Comparison of ENCODE assay signal across 1 cellular context in genomic region chr2:16397681-16398475, GRCh38.
TF ChIP-seq lines count a peak whose summit lies in the region.

No MANE protein-coding gene starts in this region.

TF ChIP-seq in IMR-90, 13 proteins besides CTCF, POLR2A, EP300 and RAD21 (continued from another document):
- no peak for TF ChIP-seq RCOR1 (IDR thresholded peaks at IDR 0.05; ENCODE audit: insufficient replicate concordance, low read length)
- TF ChIP-seq, protein P1, sequence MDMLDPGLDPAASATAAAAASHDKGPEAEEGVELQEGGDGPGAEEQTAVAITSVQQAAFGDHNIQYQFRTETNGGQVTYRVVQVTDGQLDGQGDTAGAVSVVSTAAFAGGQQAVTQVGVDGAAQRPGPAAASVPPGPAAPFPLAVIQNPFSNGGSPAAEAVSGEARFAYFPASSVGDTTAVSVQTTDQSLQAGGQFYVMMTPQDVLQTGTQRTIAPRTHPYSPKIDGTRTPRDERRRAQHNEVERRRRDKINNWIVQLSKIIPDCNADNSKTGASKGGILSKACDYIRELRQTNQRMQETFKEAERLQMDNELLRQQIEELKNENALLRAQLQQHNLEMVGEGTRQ (IDR thresholded peaks at IDR 0.05; ENCODE audit: low read depth, low read length): no peak
- no peak for TF ChIP-seq NFE2L2 (IDR thresholded peaks at IDR 0.05; ENCODE audit: low read depth, low read length)
- no peak for TF ChIP-seq FOS (IDR thresholded peaks at IDR 0.05; ENCODE audit: low read depth, low read length)
- no peak for TF ChIP-seq CEBPB (IDR thresholded peaks at IDR 0.05; ENCODE audit: low read depth, low read length)
- TF ChIP-seq MAFK (IDR thresholded peaks at IDR 0.05; ENCODE audit: low read depth, low read length): no peak
- no peak for TF ChIP-seq MAZ (IDR thresholded peaks at IDR 0.05; ENCODE audit: borderline replicate concordance, low read depth, low read length)
- TF ChIP-seq BHLHE40 (IDR thresholded peaks at IDR 0.05; ENCODE audit: low read depth, low read length): no peak
- no peak for TF ChIP-seq MXI1 (IDR thresholded peaks at IDR 0.05; ENCODE audit: borderline replicate concordance, low read depth, low read length)
- TF ChIP-seq CHD1 (IDR thresholded peaks at IDR 0.05; ENCODE audit: low read depth, low read length): no peak
- no peak for TF ChIP-seq RFX5 (IDR thresholded peaks at IDR 0.05; ENCODE audit: low read depth, low read length)
